ENCODE assay signal across 1 cellular context in genomic region chr11:100769165-100769564, GRCh38.
TF ChIP-seq lines count a peak whose summit lies in the region.

No MANE protein-coding gene starts in this region.

TF ChIP-seq in HepG2, 621 proteins besides CTCF, POLR2A, EP300 and RAD21:
- no peak for TF ChIP-seq ZNF556 (CRISPR knock-in tag; IDR thresholded peaks at IDR 0.05; ENCODE audit: borderline replicate concordance)
- no peak for TF ChIP-seq CCAR2 (optimal IDR thresholded peaks at IDR 0.05; ENCODE audit: low read depth, low read length)
- no peak for TF ChIP-seq LRRFIP1 (CRISPR knock-in tag; conservative IDR thresholded peaks at IDR 0.05)
- no peak for TF ChIP-seq ELF3 (CRISPR knock-in tag; IDR thresholded peaks at IDR 0.05)
- TF ChIP-seq ZNF224 (CRISPR knock-in tag; IDR thresholded peaks at IDR 0.05): no peak
- TF ChIP-seq ZNF20 (CRISPR knock-in tag; IDR thresholded peaks at IDR 0.05): no peak
- TF ChIP-seq HDAC1 (CRISPR knock-in tag; IDR thresholded peaks at IDR 0.05): no peak
- TF ChIP-seq HOXA9 (CRISPR knock-in tag; IDR thresholded peaks at IDR 0.05; ENCODE audit: borderline replicate concordance): no peak
